28 cellular contexts compared by ENCODE assay signal in genomic region chr5:103513696-103514095, GRCh38.
"Had no signal": no experiment of that assay in that cellular context is flagged by ENCODE, and none has a peak within 500 bp of the region (broad histone marks: within the 10 kb centered on the region; RNA-seq: fewer than 3 reads in every experiment).

No MANE protein-coding gene starts in this region.

- H3K4me3 ChIP-seq: esophagus muscularis mucosa, left ventricle myocardium inferior, lung, mucosa of descending colon, skin epidermis, upper lobe of left lung, vagina had no signal

- DNase-seq: activated CD4-positive, alpha-beta memory T cell treated with anti-CD3 and anti-CD28 coated beads for 36 hours; activated CD4-positive, alpha-beta T cell treated with anti-CD3 and anti-CD28 coated beads for 4 hours; activated CD8-positive, alpha-beta memory T cell treated with anti-CD3 and anti-CD28 coated beads, Interleukin-2, amount 50 U/mL, for 48 hours; activated gamma-delta T cell treated with Interleukin-2 at 50 U/mL for 16 hours; activated naive CD4-positive, alpha-beta T cell treated with anti-CD3 and anti-CD28 coated beads, Interleukin-2, amount 50 U/mL, for 16 hours; activated naive CD8-positive, alpha-beta T cell treated with anti-CD3 and anti-CD28 coated beads, Interleukin-2, amount 50 U/mL, for 24 hours; activated T-cell treated with anti-CD3 and anti-CD28 coated beads, Interleukin-2, amount 50 U/mL, for 24 hours; dermis blood vessel endothelial cell; effector CD4-positive, alpha-beta T cell; foreskin melanocyte; left ventricle myocardium inferior; mucosa of descending colon; posterior cingulate gyrus; stimulated activated CD4-positive, alpha-beta T cell treated with anti-CD3 and anti-CD28 coated beads, Interleukin-4, amount 100 ng/mL, for 24 hours; stimulated activated naive CD8-positive, alpha-beta T cell treated with anti-CD3 and anti-CD28 coated beads, Interleukin-15, amount 100 ng/mL, for 72 hours; substantia nigra; upper lobe of left lung had no signal

- H3K4me1 Mint-ChIP-seq: activated naive CD8-positive, alpha-beta T cell treated with anti-CD3 and anti-CD28 coated beads, Interleukin-2, amount 50 U/mL, for 24 hours; activated T-helper 17 cell treated with anti-CD3 and anti-CD28 coated beads, Interleukin-2, amount 50 U/mL, for 72 hours; stimulated activated memory B cell treated with anti-CD40 and anti-IgM and Interleukin-4, amounts not matched to agents 10 μg/mL and 1 μg/mL and 100 μg/mL, for 72 hours; stimulated activated naive CD8-positive, alpha-beta T cell treated with anti-CD3 and anti-CD28 coated beads, Interleukin-15, amount 100 ng/mL, for 72 hours had no signal

- H3K27ac Mint-ChIP-seq: activated CD4-positive, alpha-beta memory T cell treated with anti-CD3 and anti-CD28 coated beads for 36 hours; activated naive CD8-positive, alpha-beta T cell treated with anti-CD3 and anti-CD28 coated beads, Interleukin-2, amount 50 U/mL, for 24 hours; activated T-cell treated with anti-CD3 and anti-CD28 coated beads, Interleukin-2, amount 50 U/mL, for 24 hours; activated T-helper 17 cell treated with anti-CD3 and anti-CD28 coated beads, Interleukin-2, amount 50 U/mL, for 72 hours; natural killer cell treated with Interleukin-12 subunit alpha and Interleukin-12 subunit beta and Interleukin-15 and Interleukin-18, amount 100 ng/mL, for 72 hours; stimulated activated memory B cell treated with anti-CD40 and anti-IgM and Interleukin-4, amounts not matched to agents 10 μg/mL and 1 μg/mL and 100 μg/mL, for 72 hours; stimulated activated naive CD8-positive, alpha-beta T cell treated with anti-CD3 and anti-CD28 coated beads, Interleukin-15, amount 100 ng/mL, for 72 hours had no signal

- ATAC-seq: activated naive CD8-positive, alpha-beta T cell treated with anti-CD3 and anti-CD28 coated beads, Interleukin-2, amount 50 U/mL, for 24 hours; activated T-helper 17 cell treated with anti-CD3 and anti-CD28 coated beads, Interleukin-2, amount 50 U/mL, for 72 hours; natural killer cell treated with Interleukin-12 subunit alpha and Interleukin-12 subunit beta and Interleukin-15 and Interleukin-18, amount 100 ng/mL, for 72 hours; sciatic nerve; stimulated activated memory B cell treated with anti-CD40 and anti-IgM and Interleukin-4, amounts not matched to agents 10 μg/mL and 1 μg/mL and 100 μg/mL, for 72 hours; stimulated activated naive CD8-positive, alpha-beta T cell treated with anti-CD3 and anti-CD28 coated beads, Interleukin-15, amount 100 ng/mL, for 72 hours had no signal

- H3K36me3 ChIP-seq: esophagus muscularis mucosa, left ventricle myocardium inferior, upper lobe of left lung, vagina had no signal

- H3K4me1 ChIP-seq: esophagus muscularis mucosa, left ventricle myocardium inferior, upper lobe of left lung, vagina had no signal

- H3K27ac ChIP-seq: esophagus muscularis mucosa, left ventricle myocardium inferior, skin epidermis, upper lobe of left lung, vagina, VCaP had no signal

- H3K36me3 Mint-ChIP-seq: activated CD4-positive, alpha-beta memory T cell treated with anti-CD3 and anti-CD28 coated beads for 36 hours; natural killer cell treated with Interleukin-12 subunit alpha and Interleukin-12 subunit beta and Interleukin-15 and Interleukin-18, amount 100 ng/mL, for 72 hours; stimulated activated memory B cell treated with anti-CD40 and anti-IgM and Interleukin-4, amounts not matched to agents 10 μg/mL and 1 μg/mL and 100 μg/mL, for 72 hours had no signal

- H3K4me3 Mint-ChIP-seq: activated CD4-positive, alpha-beta memory T cell treated with anti-CD3 and anti-CD28 coated beads for 36 hours; activated naive CD8-positive, alpha-beta T cell treated with anti-CD3 and anti-CD28 coated beads, Interleukin-2, amount 50 U/mL, for 24 hours; activated T-cell treated with anti-CD3 and anti-CD28 coated beads, Interleukin-2, amount 50 U/mL, for 24 hours; activated T-helper 17 cell treated with anti-CD3 and anti-CD28 coated beads, Interleukin-2, amount 50 U/mL, for 72 hours; natural killer cell treated with Interleukin-12 subunit alpha and Interleukin-12 subunit beta and Interleukin-15 and Interleukin-18, amount 100 ng/mL, for 72 hours; stimulated activated memory B cell treated with anti-CD40 and anti-IgM and Interleukin-4, amounts not matched to agents 10 μg/mL and 1 μg/mL and 100 μg/mL, for 72 hours; stimulated activated naive CD8-positive, alpha-beta T cell treated with anti-CD3 and anti-CD28 coated beads, Interleukin-15, amount 100 ng/mL, for 72 hours had no signal

- FAIRE-seq: colon, TTC549 had no signal

- H3K27me3 ChIP-seq: esophagus muscularis mucosa, upper lobe of left lung, vagina had no signal

- H3K9me3 ChIP-seq: esophagus muscularis mucosa, left ventricle myocardium inferior, mucosa of descending colon, upper lobe of left lung, vagina had no signal

- H3K9me3 Mint-ChIP-seq: activated CD4-positive, alpha-beta memory T cell treated with anti-CD3 and anti-CD28 coated beads for 36 hours; activated naive CD8-positive, alpha-beta T cell treated with anti-CD3 and anti-CD28 coated beads, Interleukin-2, amount 50 U/mL, for 24 hours; activated T-cell treated with anti-CD3 and anti-CD28 coated beads, Interleukin-2, amount 50 U/mL, for 24 hours; activated T-helper 17 cell treated with anti-CD3 and anti-CD28 coated beads, Interleukin-2, amount 50 U/mL, for 72 hours; natural killer cell treated with Interleukin-12 subunit alpha and Interleukin-12 subunit beta and Interleukin-15 and Interleukin-18, amount 100 ng/mL, for 72 hours; stimulated activated memory B cell treated with anti-CD40 and anti-IgM and Interleukin-4, amounts not matched to agents 10 μg/mL and 1 μg/mL and 100 μg/mL, for 72 hours; stimulated activated naive CD8-positive, alpha-beta T cell treated with anti-CD3 and anti-CD28 coated beads, Interleukin-15, amount 100 ng/mL, for 72 hours had no signal
